Comparison of ENCODE assay signal across 33 cellular contexts in the genomic region with DNA sequence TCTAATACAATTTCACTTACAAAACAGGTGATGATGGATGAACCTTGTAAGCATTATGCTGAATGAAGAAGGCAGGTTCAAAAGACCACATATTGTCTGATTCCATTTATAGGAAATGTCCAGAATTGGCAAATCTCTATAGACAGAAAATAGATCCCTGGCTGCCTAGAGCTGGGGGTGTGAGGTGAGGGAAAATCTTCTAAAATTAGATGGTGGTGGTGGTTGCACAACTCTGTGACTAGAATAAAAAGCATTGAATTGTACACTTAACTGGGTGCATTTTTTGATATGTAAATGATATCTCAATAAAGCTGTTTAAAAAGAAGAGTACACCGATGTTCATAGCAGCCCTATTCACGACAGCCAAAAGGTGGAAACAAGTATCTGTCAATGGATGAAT.
"Had no signal": no experiment of that assay in that cellular context is flagged by ENCODE, and none has a peak within 500 bp of the region (broad histone marks: within the 10 kb centered on the region; RNA-seq: fewer than 3 reads in every experiment).

No MANE protein-coding gene starts in this region.

- H3K27me3 Mint-ChIP-seq: activated naive CD4-positive, alpha-beta T cell treated with anti-CD3 and anti-CD28 coated beads, Interleukin-2, amount 50 U/mL, for 24 hours had no signal

- ATAC-seq: activated CD4-positive, alpha-beta T cell treated with anti-CD3 and anti-CD28 coated beads for 36 hours; activated CD8-positive, alpha-beta memory T cell treated with anti-CD3 and anti-CD28 coated beads, Interleukin-2, amount 10 ng/mL, durations not matched to agents 7 days and 5 days; activated CD8-positive, alpha-beta T cell treated with anti-CD3 and anti-CD28 coated beads, Interleukin-2, amount 10 ng/mL, durations not matched to agents 7 days and 5 days; activated naive CD8-positive, alpha-beta T cell treated with anti-CD3 and anti-CD28 coated beads, Interleukin-2, amount 50 U/mL, for 24 hours; body of pancreas; effector memory CD8-positive, alpha-beta T cell; foreskin keratinocyte; T-helper 17 cell had no signal

- H3K36me3 Mint-ChIP-seq: activated CD4-positive, alpha-beta memory T cell treated with anti-CD3 and anti-CD28 coated beads for 36 hours; activated naive CD4-positive, alpha-beta T cell treated with anti-CD3 and anti-CD28 coated beads, Interleukin-2, amount 50 U/mL, for 24 hours; activated naive CD8-positive, alpha-beta T cell treated with anti-CD3 and anti-CD28 coated beads for 36 hours had no signal

- H3K27me3 ChIP-seq: body of pancreas, gastrocnemius medialis had no signal

- H3K4me1 ChIP-seq: adrenal gland, body of pancreas, esophagus muscularis mucosa, foreskin keratinocyte had no signal

- H3K36me3 ChIP-seq: adrenal gland, esophagus muscularis mucosa, gastrocnemius medialis, WERI-Rb-1 had no signal

- H3K27ac Mint-ChIP-seq: activated B cell treated with CpG ODN at 0.5 μM for 24 hours; activated CD4-positive, alpha-beta memory T cell treated with anti-CD3 and anti-CD28 coated beads for 36 hours; activated CD4-positive, alpha-beta T cell treated with anti-CD3 and anti-CD28 coated beads for 36 hours; activated CD4-positive, alpha-beta T cell treated with anti-CD3 and anti-CD28 coated beads, Interleukin-2, amount 10 ng/mL, durations not matched to agents 24 days and 14 days; activated CD8-positive, alpha-beta memory T cell treated with anti-CD3 and anti-CD28 coated beads, Interleukin-2, amount 10 ng/mL, durations not matched to agents 7 days and 5 days; activated CD8-positive, alpha-beta T cell treated with anti-CD3 and anti-CD28 coated beads, Interleukin-2, amount 10 ng/mL, durations not matched to agents 7 days and 5 days; activated naive CD4-positive, alpha-beta T cell treated with anti-CD3 and anti-CD28 coated beads for 36 hours; activated naive CD4-positive, alpha-beta T cell treated with anti-CD3 and anti-CD28 coated beads, Interleukin-2, amount 50 U/mL, for 24 hours; activated naive CD8-positive, alpha-beta T cell treated with anti-CD3 and anti-CD28 coated beads for 36 hours; activated naive CD8-positive, alpha-beta T cell treated with anti-CD3 and anti-CD28 coated beads, Interleukin-2, amount 50 U/mL, for 24 hours; activated T-helper 1 cell treated with anti-CD3 and anti-CD28 coated beads, Interleukin-12 subunit alpha, Interleukin-12 subunit beta, Interleukin-2, Interleukin-4 antibody, amounts not matched to agents 30 ng/mL and 10 ng/mL and 1 ng/mL, durations not matched to agents 14 hours and 24 hours and 36 hours; activated T-helper 2 cell treated with anti-CD3 and anti-CD28 coated beads, Interferon-gamma antibody, Interleukin-2, Interleukin-4, amounts not matched to agents 10 μg/mL and 5 μg/mL and 100 μg/mL, durations not matched to agents 14 hours and 24 hours and 36 hours; effector memory CD8-positive, alpha-beta T cell; T-helper 2 cell treated with Interferon-gamma antibody and Interleukin-4, amounts not matched to agents 5 μg/mL and 100 μg/mL, for 36 hours had no signal

- DNase-seq: activated B cell treated with CpG ODN at 0.5 μM for 24 hours; activated CD4-positive, alpha-beta memory T cell treated with anti-CD3 and anti-CD28 coated beads for 36 hours; activated CD4-positive, alpha-beta T cell treated with anti-CD3 and anti-CD28 coated beads for 36 hours; activated CD4-positive, alpha-beta T cell treated with anti-CD3 and anti-CD28 coated beads, Interleukin-2, amount 10 ng/mL, durations not matched to agents 24 days and 14 days; activated CD4-positive, CD25-positive, alpha-beta regulatory T cell treated with anti-CD3 and anti-CD28 coated beads, Interleukin-2, amount 50 U/mL, for 72 hours; activated CD8-positive, alpha-beta memory T cell treated with anti-CD3 and anti-CD28 coated beads, Interleukin-2, amount 10 ng/mL, durations not matched to agents 7 days and 5 days; activated CD8-positive, alpha-beta memory T cell treated with anti-CD3 and anti-CD28 coated beads, Interleukin-2, amount 50 U/mL, for 4 hours; activated CD8-positive, alpha-beta T cell treated with anti-CD3 and anti-CD28 coated beads, Interleukin-2, amount 10 ng/mL, durations not matched to agents 7 days and 5 days; activated naive CD4-positive, alpha-beta T cell treated with anti-CD3 and anti-CD28 coated beads for 36 hours; activated naive CD8-positive, alpha-beta T cell treated with anti-CD3 and anti-CD28 coated beads for 36 hours; activated naive CD8-positive, alpha-beta T cell treated with anti-CD3 and anti-CD28 coated beads, Interleukin-2, amount 50 U/mL, for 24 hours; activated T-cell treated with anti-CD3 and anti-CD28 coated beads, Interleukin-2, amount 50 U/mL, for 1 hour; activated T-cell treated with anti-CD3 and anti-CD28 coated beads, Interleukin-2, amount 50 U/mL, for 48 hours; amygdala; aorta; body of pancreas; cortex of kidney; dermis blood vessel endothelial cell; effector CD4-positive, alpha-beta T cell; effector memory CD8-positive, alpha-beta T cell; erythroblast; foreskin keratinocyte; gastrocnemius medialis; T-helper 1 cell; T-helper 17 cell; T1000; WERI-Rb-1 had no signal

- H3K4me3 ChIP-seq: adrenal gland, body of pancreas, esophagus muscularis mucosa, gastrocnemius medialis had no signal

- H3K4me1 Mint-ChIP-seq: activated B cell treated with CpG ODN at 0.5 μM for 24 hours had no signal

- H3K27ac ChIP-seq: adrenal gland, body of pancreas, esophagus muscularis mucosa, foreskin keratinocyte, WERI-Rb-1 had no signal

- H3K4me3 Mint-ChIP-seq: activated B cell treated with CpG ODN at 0.5 μM for 24 hours; activated CD4-positive, alpha-beta memory T cell treated with anti-CD3 and anti-CD28 coated beads for 36 hours; activated CD4-positive, alpha-beta T cell treated with anti-CD3 and anti-CD28 coated beads for 36 hours; activated CD4-positive, alpha-beta T cell treated with anti-CD3 and anti-CD28 coated beads, Interleukin-2, amount 10 ng/mL, durations not matched to agents 24 days and 14 days; activated CD8-positive, alpha-beta memory T cell treated with anti-CD3 and anti-CD28 coated beads, Interleukin-2, amount 10 ng/mL, durations not matched to agents 7 days and 5 days; activated CD8-positive, alpha-beta T cell treated with anti-CD3 and anti-CD28 coated beads, Interleukin-2, amount 10 ng/mL, durations not matched to agents 7 days and 5 days; activated naive CD4-positive, alpha-beta T cell treated with anti-CD3 and anti-CD28 coated beads for 36 hours; activated naive CD4-positive, alpha-beta T cell treated with anti-CD3 and anti-CD28 coated beads, Interleukin-2, amount 50 U/mL, for 24 hours; activated naive CD8-positive, alpha-beta T cell treated with anti-CD3 and anti-CD28 coated beads for 36 hours; activated naive CD8-positive, alpha-beta T cell treated with anti-CD3 and anti-CD28 coated beads, Interleukin-2, amount 50 U/mL, for 24 hours; activated T-helper 1 cell treated with anti-CD3 and anti-CD28 coated beads, Interleukin-12 subunit alpha, Interleukin-12 subunit beta, Interleukin-2, Interleukin-4 antibody, amounts not matched to agents 30 ng/mL and 10 ng/mL and 1 ng/mL, durations not matched to agents 14 hours and 24 hours and 36 hours; effector memory CD8-positive, alpha-beta T cell; T-helper 17 cell; T-helper 2 cell treated with Interferon-gamma antibody and Interleukin-4, amounts not matched to agents 5 μg/mL and 100 μg/mL, for 36 hours had no signal

- H3K9me3 Mint-ChIP-seq: activated B cell treated with CpG ODN at 0.5 μM for 24 hours; activated CD4-positive, alpha-beta memory T cell treated with anti-CD3 and anti-CD28 coated beads for 36 hours; activated CD4-positive, alpha-beta T cell treated with anti-CD3 and anti-CD28 coated beads, Interleukin-2, amount 10 ng/mL, durations not matched to agents 24 days and 14 days; activated naive CD4-positive, alpha-beta T cell treated with anti-CD3 and anti-CD28 coated beads for 36 hours; activated naive CD4-positive, alpha-beta T cell treated with anti-CD3 and anti-CD28 coated beads, Interleukin-2, amount 50 U/mL, for 24 hours; activated naive CD8-positive, alpha-beta T cell treated with anti-CD3 and anti-CD28 coated beads for 36 hours; activated naive CD8-positive, alpha-beta T cell treated with anti-CD3 and anti-CD28 coated beads, Interleukin-2, amount 50 U/mL, for 24 hours; activated T-helper 1 cell treated with anti-CD3 and anti-CD28 coated beads, Interleukin-12 subunit alpha, Interleukin-12 subunit beta, Interleukin-2, Interleukin-4 antibody, amounts not matched to agents 30 ng/mL and 10 ng/mL and 1 ng/mL, durations not matched to agents 14 hours and 24 hours and 36 hours; activated T-helper 2 cell treated with anti-CD3 and anti-CD28 coated beads, Interferon-gamma antibody, Interleukin-2, Interleukin-4, amounts not matched to agents 10 μg/mL and 5 μg/mL and 100 μg/mL, durations not matched to agents 14 hours and 24 hours and 36 hours; effector memory CD8-positive, alpha-beta T cell; T-helper 2 cell treated with Interferon-gamma antibody and Interleukin-4, amounts not matched to agents 5 μg/mL and 100 μg/mL, for 36 hours had no signal

- H3K9me3 ChIP-seq: adrenal gland, body of pancreas, esophagus muscularis mucosa, gastrocnemius medialis had no signal
